ENCODE assay signal across 8 cellular contexts in the genomic region with DNA sequence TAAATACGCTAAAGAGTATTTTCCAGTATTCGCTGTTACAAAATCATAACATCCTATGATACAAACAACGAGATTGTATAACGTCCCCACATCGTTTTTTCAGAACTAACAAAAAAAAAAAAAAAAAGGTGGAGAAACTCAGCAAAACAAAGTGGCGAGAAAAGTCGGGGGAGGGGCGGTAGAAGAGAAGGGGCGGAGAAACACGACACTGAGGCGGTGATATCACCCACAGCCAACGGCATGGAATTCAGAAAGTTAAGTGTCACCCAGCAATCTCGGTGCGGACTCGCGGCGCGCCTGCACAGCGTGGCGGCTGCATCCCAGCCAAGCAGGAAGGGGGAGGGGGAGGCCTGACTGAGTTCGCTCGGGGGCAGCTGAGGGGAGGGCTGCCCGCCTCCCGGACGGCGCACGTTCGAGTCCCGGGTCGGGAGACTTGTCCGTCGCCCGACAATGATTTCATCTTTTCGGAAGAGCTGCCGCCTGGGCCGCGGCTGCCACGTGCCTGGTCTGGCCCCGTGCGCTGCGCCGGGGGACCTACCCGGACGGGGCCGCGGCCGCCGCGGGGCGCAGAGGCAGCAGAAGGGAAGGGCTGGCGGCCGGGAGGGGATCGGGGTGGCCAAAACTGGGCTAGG. TPM values are rescaled to one million over a fixed set of nuclear protein-coding genes. Genes with fewer than 3 reads are reported as not detected.
DNase-seq lines count a peak whose midpoint lies in the region; ATAC-seq and TF ChIP-seq lines count a peak whose summit lies in the region.

No MANE protein-coding gene starts in this region.

- H3K4me1 Mint-ChIP-seq in nephron progenitor cell, result peaks cover 80% of the 10 kb centered on the region
- peaks cover 38% of the 10 kb centered on the region for H3K4me1 Mint-ChIP-seq in stimulated activated naive CD8-positive, alpha-beta T cell treated with anti-CD3 and anti-CD28 coated beads, Interleukin-15, Interleukin-2, amounts not matched to agents 100 ng/mL and 50 ng/mL, for 24 hours (ENCODE audit: low read depth)

- no peaks in the 10 kb centered on the region for H3K9me3 Mint-ChIP-seq in nephron progenitor cell
- H3K9me3 Mint-ChIP-seq in stimulated activated naive CD8-positive, alpha-beta T cell treated with anti-CD3 and anti-CD28 coated beads, Interleukin-15, Interleukin-2, amounts not matched to agents 100 ng/mL and 50 ng/mL, for 24 hours, result no peaks in the 10 kb centered on the region

- peak overlapping the region; percentile 98 for H3K27ac Mint-ChIP-seq in nephron progenitor cell
- H3K27ac Mint-ChIP-seq in stimulated activated naive CD8-positive, alpha-beta T cell treated with anti-CD3 and anti-CD28 coated beads, Interleukin-15, Interleukin-2, amounts not matched to agents 100 ng/mL and 50 ng/mL, for 24 hours, result peak overlapping the region; percentile 94

- DNase-seq in COLO668 (lab: John Stamatoyannopoulos, UW; ENCODE audit: unreplicated experiment) (peak; percentile 79), M059J (ENCODE audit: low read depth) (peak; percentile 86), SK-MEL-5 (ENCODE audit: low read depth, low spot score) (peak; percentile 85), foreskin fibroblast (peak; percentile 88 to 93), nephron progenitor cell (peak; percentile 84)
- peak; percentile 85 for DNase-seq in activated naive CD4-positive, alpha-beta T cell treated with Interleukin-2 at 50 U/mL for 16 hours

- in situ Hi-C loops in SK-MEL-5 (cut with HindIII; ENCODE audit: low pct_unique_long_range_greater_than_20kb, low sequenced_read_pairs), result no loop called here

- H3K4me3 Mint-ChIP-seq in nephron progenitor cell, result peak overlapping the region; percentile 88
- H3K4me3 Mint-ChIP-seq in stimulated activated naive CD8-positive, alpha-beta T cell treated with anti-CD3 and anti-CD28 coated beads, Interleukin-15, Interleukin-2, amounts not matched to agents 100 ng/mL and 50 ng/mL, for 24 hours, result peak overlapping the region; percentile 91

- TF ChIP-seq CTCF in foreskin fibroblast (IDR thresholded peaks at IDR 0.05; ENCODE audit: low read depth, low read length) (no peak), nephron progenitor cell (IDR thresholded peaks at IDR 0.05) (no peak)

- H3K27me3 Mint-ChIP-seq in nephron progenitor cell (ENCODE audit: low read depth, poor library complexity), result peaks cover 16% of the 10 kb centered on the region
- H3K27me3 Mint-ChIP-seq in stimulated activated naive CD8-positive, alpha-beta T cell treated with anti-CD3 and anti-CD28 coated beads, Interleukin-15, Interleukin-2, amounts not matched to agents 100 ng/mL and 50 ng/mL, for 24 hours, result peaks cover 14% of the 10 kb centered on the region

- peak; percentile 35 for ATAC-seq in GM21619 (IDR thresholded peaks at IDR 0.05; ENCODE audit: unreplicated experiment)

- H3K4me3 ChIP-seq in foreskin fibroblast (ENCODE audit: low read depth in 1 of 2, low read length in 2 of 2), result peak overlapping the region; percentile 81 to 91

- no peaks in the 10 kb centered on the region for H3K36me3 Mint-ChIP-seq in nephron progenitor cell (ENCODE audit: low read depth)
- H3K36me3 Mint-ChIP-seq in stimulated activated naive CD8-positive, alpha-beta T cell treated with anti-CD3 and anti-CD28 coated beads, Interleukin-15, Interleukin-2, amounts not matched to agents 100 ng/mL and 50 ng/mL, for 24 hours (ENCODE audit: low read depth), result no peaks in the 10 kb centered on the region

RNA-seq across cellular contexts. Expression of a gene that starts 0.8 kb away (rescaled TPM):
- 16.7 and 25.3 TPM in 2 replicates for total RNA-seq in M059J (2014; rRNA removed; shearing (Covaris generic))
- 21.3 and 21.5 TPM in 2 replicates for total RNA-seq in SK-MEL-5 (2014; rRNA removed; shearing (Covaris generic))
- 16.0 and 23.4 TPM in 2 replicates for polyA plus RNA-seq in SK-MEL-5 (2015; cell fraction: cytosol; rRNA removed)
- polyA plus RNA-seq in SK-MEL-5 (2015; cell fraction: nucleus; rRNA removed), result 7.9 and 10.8 TPM in 2 replicates

Comparison
In these comparisons a context has a peak if more than half of its experiments do, and no peak if none do; other contexts are left out.
1. Peak in every context shown above with its lines: DNase-seq, ATAC-seq and H3K4me3 ChIP-seq.